Comparison of ENCODE assay signal across 8 cellular contexts in genomic region chr3:132730891-132731580, GRCh38. TPM values are rescaled to one million over a fixed set of nuclear protein-coding genes. Genes with fewer than 3 reads are reported as not detected.
DNase-seq lines count a peak whose midpoint lies in the region; ATAC-seq and TF ChIP-seq lines count a peak whose summit lies in the region.

No MANE protein-coding gene starts in this region.

- TF ChIP-seq EP300 in neural cell (conservative IDR thresholded peaks at IDR 0.05; ENCODE audit: poor library complexity, severe bottlenecking): no peak

- DNase-seq in DMS53 treated with DMSO at 0.1 percent for 48 hours (lab: John Stamatoyannopoulos, UW; ENCODE audit: unreplicated experiment): peak; percentile 23
- DNase-seq in HuH-7 (ENCODE audit: low spot score): peak; percentile 18
- no peak for DNase-seq in dorsolateral prefrontal cortex
- DNase-seq in central memory CD4-positive, alpha-beta T cell: no peak
- no peak for DNase-seq in activated CD8-positive, alpha-beta memory T cell treated with anti-CD3 and anti-CD28 coated beads, Interleukin-2, amount 50 U/mL, for 4 hours

- no peaks in the 10 kb centered on the region for H3K4me1 ChIP-seq in OCI-LY1 (ENCODE audit: insufficient read depth, low read length, severe bottlenecking)

- TF ChIP-seq RAD21 in neural cell (conservative IDR thresholded peaks at IDR 0.05): peak; percentile 92

- H3K27ac ChIP-seq in OCI-LY1 (ENCODE audit: low read depth, low read length, poor library complexity, severe bottlenecking) (no peak overlapping the region), dorsolateral prefrontal cortex (no peak overlapping the region), neural cell (ENCODE audit: low read length) (no peak overlapping the region)

- TF ChIP-seq CTCF in OCI-LY1 (IDR thresholded peaks at IDR 0.05; ENCODE audit: low read length) (peak; percentile 62), dorsolateral prefrontal cortex (IDR thresholded peaks at IDR 0.05 in 54 of 56, conservative IDR thresholded peaks at IDR 0.05 in 2 of 56; ENCODE audit: low read depth in 1 of 56, partially characterized antibody in 56 of 56) (peak; percentile 5 to 79 (median 59)), neural cell (IDR thresholded peaks at IDR 0.05; ENCODE audit: poor library complexity, severe bottlenecking) (peak; percentile 87)

- no peak for ATAC-seq in GM18498 (IDR thresholded peaks at IDR 0.05; ENCODE audit: unreplicated experiment)

- no peak overlapping the region for H3K4me2 ChIP-seq in OCI-LY1 (ENCODE audit: low read length)
- no peak overlapping the region for H3K4me2 ChIP-seq in neural cell (ENCODE audit: low read length)

- H3K9me3 ChIP-seq in OCI-LY1 (ENCODE audit: low read length) (no peaks in the 10 kb centered on the region), neural cell (ENCODE audit: low read length) (no peaks in the 10 kb centered on the region)

- H4K20me1 ChIP-seq in OCI-LY1 (ENCODE audit: insufficient read depth, low read length) (no peaks in the 10 kb centered on the region), neural cell (ENCODE audit: insufficient read depth) (no peaks in the 10 kb centered on the region)

- H3K79me2 ChIP-seq in OCI-LY1 (ENCODE audit: insufficient read depth, low read length) (no peaks in the 10 kb centered on the region), neural cell (replicated peaks; ENCODE audit: insufficient read depth, low read length) (no peaks in the 10 kb centered on the region)

- H3K27me3 ChIP-seq in OCI-LY1 (ENCODE audit: insufficient read depth, low read length) (peaks cover 3% of the 10 kb centered on the region; the same call in 1 of the 2 replicates), dorsolateral prefrontal cortex (no peaks in the 10 kb centered on the region), neural cell (ENCODE audit: insufficient read depth, low read depth, low read length) (no peaks in the 10 kb centered on the region)

- intact Hi-C loops in dorsolateral prefrontal cortex (cut with DNase I): loop anchor here (2.0 to 5.0 kb wide), 5 partner anchors 310 to 692 kb away; no protein-coding TSS in a partner anchor

- H3K4me3 ChIP-seq in OCI-LY1 (ENCODE audit: low read depth, low read length, poor library complexity, severe bottlenecking): no peak overlapping the region
- no peak overlapping the region for H3K4me3 ChIP-seq in dorsolateral prefrontal cortex
- H3K4me3 ChIP-seq in neural cell (ENCODE audit: low read length): no peak overlapping the region

- H3F3A ChIP-seq in OCI-LY1 (ENCODE audit: insufficient read depth, low read length) (no peaks in the 10 kb centered on the region), neural cell (ENCODE audit: insufficient read depth, low read length, poor library complexity, severe bottlenecking) (no peaks in the 10 kb centered on the region)

- H2AFZ ChIP-seq in OCI-LY1 (ENCODE audit: low read length): no peak overlapping the region
- H2AFZ ChIP-seq in neural cell (ENCODE audit: low read depth, low read length): no peak overlapping the region

- H3K9ac ChIP-seq in OCI-LY1 (ENCODE audit: low read length) (no peak overlapping the region), neural cell (ENCODE audit: low read length) (no peak overlapping the region)

- no peaks in the 10 kb centered on the region for H3K9me2 ChIP-seq in OCI-LY1 (ENCODE audit: low read depth, low read length)
- no peaks in the 10 kb centered on the region for H3K9me2 ChIP-seq in neural cell (ENCODE audit: insufficient read depth, low read length)

- H3K36me3 ChIP-seq in OCI-LY1 (ENCODE audit: insufficient read depth, low read length) (no peaks in the 10 kb centered on the region), neural cell (ENCODE audit: insufficient read depth, low read length) (no peaks in the 10 kb centered on the region)

TF ChIP-seq in neural cell, 6 proteins besides CTCF, POLR2A, EP300 and RAD21:
- TF ChIP-seq EZH2 (IDR thresholded peaks at IDR 0.05; ENCODE audit: borderline replicate concordance, insufficient read depth, low read length, poor library complexity, severe bottlenecking): no peak
- TF ChIP-seq POLR2AphosphoS5 (IDR thresholded peaks at IDR 0.05): no peak
- no peak for TF ChIP-seq TAF1 (IDR thresholded peaks at IDR 0.05; ENCODE audit: low read depth)
- peak; percentile 91 for TF ChIP-seq SMC3 (conservative IDR thresholded peaks at IDR 0.05; ENCODE audit: poor library complexity)

RNA-seq across cellular contexts. Expression of gene NPHP3, which starts 8.8 kb away (rescaled TPM):
- total RNA-seq in dorsolateral prefrontal cortex: 10 to 100 TPM; 12.0 to 55.8 (median 23.8) TPM
- polyA plus RNA-seq in neural cell: 2.4 and 9.0 TPM in 2 replicates
- polyA minus RNA-seq in neural cell: 4.5 and 6.8 TPM in 2 replicates

Comparison
In these comparisons a context has a peak if more than half of its experiments do, and no peak if none do; other contexts are left out.
1. DNase-seq: peak in DMS53 treated with DMSO at 0.1 percent for 48 hours (single experiment) and HuH-7 (single experiment); none in dorsolateral prefrontal cortex (0 of 10), central memory CD4-positive, alpha-beta T cell (single experiment) and activated CD8-positive, alpha-beta memory T cell treated with anti-CD3 and anti-CD28 coated beads, Interleukin-2, amount 50 U/mL, for 4 hours (single experiment).
2. Peak in every context shown above with its lines, with median percentiles within 50 percentile points of each other: CTCF ChIP-seq.